Comparison of ENCODE assay signal across 19 cellular contexts in the genomic region with DNA sequence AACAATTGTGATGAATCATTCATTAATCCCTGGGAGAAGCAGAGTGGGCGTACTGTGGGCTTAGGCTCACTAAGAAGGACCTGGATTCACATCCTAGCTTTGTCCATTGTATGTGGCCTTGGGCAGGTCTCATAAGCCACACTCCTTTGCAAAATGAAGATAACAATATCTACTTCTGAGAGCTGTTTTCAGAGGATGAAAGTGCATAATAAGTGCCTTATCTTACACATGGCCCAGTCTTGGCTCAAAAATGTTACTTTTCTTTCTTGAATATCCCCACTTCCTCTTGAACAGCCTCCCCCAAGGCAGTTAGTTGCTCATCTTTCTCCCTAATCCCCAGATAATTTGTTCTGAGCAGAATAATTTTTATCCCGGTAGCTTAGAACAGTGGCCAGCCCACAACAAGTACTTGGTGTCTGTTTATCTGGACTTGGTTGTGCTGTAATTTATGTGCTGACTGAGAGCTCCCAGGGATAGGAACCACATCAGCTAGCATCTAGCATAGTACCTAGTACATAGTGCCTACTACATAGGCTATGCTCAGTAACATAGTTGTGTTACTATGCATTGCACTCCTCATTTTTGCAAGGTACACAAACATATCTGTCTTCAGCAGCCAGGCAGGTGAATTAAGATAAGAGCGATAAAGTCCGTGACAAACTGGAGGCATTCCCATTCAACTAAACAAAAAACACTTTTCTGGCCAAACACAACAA.
A peak's percentile ranks its signal among the peaks of the same experiment; 100 is the strongest.
DNase-seq lines count a peak whose midpoint lies in the region; TF ChIP-seq lines count a peak whose summit lies in the region.
"Had no signal": no experiment of that assay in that cellular context is flagged by ENCODE, and none has a peak within 500 bp of the region (broad histone marks: within the 10 kb centered on the region; RNA-seq: fewer than 3 reads in every experiment).

No MANE protein-coding gene starts in this region.

- H3K4me3 ChIP-seq in SK-N-MC (no peak overlapping the region), fibroblast of the aortic adventitia (ENCODE audit: low read depth, low read length) (no peak overlapping the region)
- H3K4me3 ChIP-seq: breast epithelium, lung, tibial artery had no signal

- peak overlapping the region; percentile 69 for H3K27ac ChIP-seq in SK-N-MC
- H3K27ac ChIP-seq: tibial artery had no signal

- peak overlapping the region; percentile 81 for H3K27ac Mint-ChIP-seq in progenitor cell of endocrine pancreas
- H3K27ac Mint-ChIP-seq: activated CD4-positive, alpha-beta T cell treated with anti-CD3 and anti-CD28 coated beads for 36 hours; activated naive CD4-positive, alpha-beta T cell treated with anti-CD3 and anti-CD28 coated beads, Interleukin-2, amount 10 ng/mL, durations not matched to agents 7 days and 5 days; CD14-positive monocyte had no signal

- TF ChIP-seq CTCF in fibroblast of the aortic adventitia (IDR thresholded peaks at IDR 0.05; ENCODE audit: insufficient read depth, low read length): no peak
- no peak for TF ChIP-seq CTCF in progenitor cell of endocrine pancreas (IDR thresholded peaks at IDR 0.05; ENCODE audit: unreplicated experiment)

- H3K4me3 Mint-ChIP-seq in progenitor cell of endocrine pancreas (ENCODE audit: low read depth): no peak overlapping the region
- H3K4me3 Mint-ChIP-seq: activated CD4-positive, alpha-beta T cell treated with anti-CD3 and anti-CD28 coated beads for 36 hours; activated naive CD4-positive, alpha-beta T cell treated with anti-CD3 and anti-CD28 coated beads, Interleukin-2, amount 10 ng/mL, durations not matched to agents 7 days and 5 days; CD14-positive monocyte had no signal

- peaks cover 1% of the 10 kb centered on the region for H3K36me3 Mint-ChIP-seq in progenitor cell of endocrine pancreas (ENCODE audit: insufficient read depth)
- H3K36me3 Mint-ChIP-seq: activated naive CD4-positive, alpha-beta T cell treated with anti-CD3 and anti-CD28 coated beads, Interleukin-2, amount 10 ng/mL, durations not matched to agents 7 days and 5 days; CD14-positive monocyte had no signal

- no peaks in the 10 kb centered on the region for H3K9me3 Mint-ChIP-seq in progenitor cell of endocrine pancreas (ENCODE audit: low read depth)
- H3K9me3 Mint-ChIP-seq: activated naive CD4-positive, alpha-beta T cell treated with anti-CD3 and anti-CD28 coated beads, Interleukin-2, amount 10 ng/mL, durations not matched to agents 7 days and 5 days had no signal

- peak; percentile 35 for DNase-seq in DMS53 (lab: John Stamatoyannopoulos, UW)
- DNase-seq in DMS53 treated with DMSO at 0.1 percent for 48 hours (lab: John Stamatoyannopoulos, UW; ENCODE audit: unreplicated experiment): no peak
- no peak for DNase-seq in SK-N-MC (ENCODE audit: low read depth, low spot score)
- DNase-seq in fibroblast of the aortic adventitia (ENCODE audit: low read depth): peak; percentile 47
- DNase-seq in progenitor cell of endocrine pancreas (ENCODE audit: low spot score, unreplicated experiment): no peak
- no peak for DNase-seq in germinal center (ENCODE audit: low spot score)
- DNase-seq in activated CD4-positive, CD25-positive, alpha-beta regulatory T cell treated with anti-CD3 and anti-CD28 coated beads, Interleukin-2, amount 50 U/mL, for 72 hours: no peak
- no peak for DNase-seq in NCI-H146 treated with DMSO at 0.1 percent for 48 hours (lab: John Stamatoyannopoulos, UW; ENCODE audit: unreplicated experiment)
- DNase-seq: 8988T; activated CD4-positive, alpha-beta T cell treated with anti-CD3 and anti-CD28 coated beads for 36 hours; activated naive CD4-positive, alpha-beta T cell treated with anti-CD3 and anti-CD28 coated beads, Interleukin-2, amount 10 ng/mL, durations not matched to agents 7 days and 5 days; effector memory CD4-positive, alpha-beta T cell; GOT3; NCI-H2081 treated with DMSO at 0.1 percent for 48 hours; NCI-H526; tibial artery had no signal

- H3K9ac ChIP-seq in SK-N-MC (ENCODE audit: insufficient read length): no peak overlapping the region

- H3K4me1 Mint-ChIP-seq in progenitor cell of endocrine pancreas (ENCODE audit: low read depth): peaks cover 21% of the 10 kb centered on the region
- H3K4me1 Mint-ChIP-seq: activated naive CD4-positive, alpha-beta T cell treated with anti-CD3 and anti-CD28 coated beads, Interleukin-2, amount 10 ng/mL, durations not matched to agents 7 days and 5 days had no signal

- no peaks in the 10 kb centered on the region for H3K9me3 ChIP-seq in SK-N-MC (ENCODE audit: low read depth, low read length)
- H3K9me3 ChIP-seq: breast epithelium, tibial artery had no signal

- H3K36me3 ChIP-seq in SK-N-MC (ENCODE audit: insufficient read depth, low read length): no peaks in the 10 kb centered on the region
- H3K36me3 ChIP-seq: breast epithelium, tibial artery had no signal

- H3K27me3 Mint-ChIP-seq in progenitor cell of endocrine pancreas: peaks cover 20% of the 10 kb centered on the region
- H3K27me3 Mint-ChIP-seq: activated CD4-positive, alpha-beta T cell treated with anti-CD3 and anti-CD28 coated beads for 36 hours; activated naive CD4-positive, alpha-beta T cell treated with anti-CD3 and anti-CD28 coated beads, Interleukin-2, amount 10 ng/mL, durations not matched to agents 7 days and 5 days had no signal

Comparison
In these comparisons a context has a peak if more than half of its experiments do, and no peak if none do; other contexts are left out.
1. DNase-seq: peak in DMS53 (single experiment) and fibroblast of the aortic adventitia (single experiment); none in DMS53 treated with DMSO at 0.1 percent for 48 hours (single experiment), SK-N-MC (single experiment), progenitor cell of endocrine pancreas (single experiment), germinal center (single experiment), activated CD4-positive, CD25-positive, alpha-beta regulatory T cell treated with anti-CD3 and anti-CD28 coated beads, Interleukin-2, amount 50 U/mL, for 72 hours (single experiment) and NCI-H146 treated with DMSO at 0.1 percent for 48 hours (single experiment).